9 cellular contexts compared by ENCODE assay signal in the genomic region with DNA sequence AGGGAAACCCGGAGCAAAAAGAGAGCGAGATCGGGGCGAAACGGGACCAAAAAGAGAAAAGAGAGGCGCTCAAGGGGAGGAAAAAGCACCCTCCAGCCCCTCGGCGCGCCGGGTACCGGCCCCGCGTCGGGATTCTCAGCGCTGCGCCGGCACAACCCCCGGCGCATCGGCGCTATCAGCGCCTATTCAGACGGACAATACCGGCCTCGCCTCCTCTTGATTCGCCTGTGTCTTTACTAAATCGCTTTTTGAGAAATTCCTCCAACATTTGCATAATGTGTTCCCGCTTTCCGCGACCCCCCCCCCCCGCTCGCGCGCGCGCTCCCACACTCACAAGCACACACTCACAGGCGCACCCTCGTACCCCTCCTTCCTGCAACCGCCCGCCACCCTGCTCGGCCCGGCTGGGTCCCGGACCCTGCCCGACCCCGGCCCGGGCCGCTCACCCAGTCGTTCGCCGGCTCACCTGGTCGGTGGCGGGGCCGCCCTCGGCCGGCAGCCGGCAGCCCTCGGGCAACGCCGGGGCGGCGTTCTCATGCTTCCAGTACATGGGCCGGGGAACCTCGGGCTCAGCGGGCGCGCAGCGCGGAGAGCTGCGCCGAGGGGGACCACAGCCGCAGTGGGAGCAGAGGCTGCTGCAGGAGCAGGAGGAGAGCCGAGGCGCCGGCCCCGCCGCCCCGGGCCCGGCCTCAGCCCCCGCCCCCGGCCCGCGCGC. TPM values are rescaled to one million over a fixed set of nuclear protein-coding genes. Genes with fewer than 3 reads are reported as not detected.
DNase-seq lines count a peak whose midpoint lies in the region; ATAC-seq, FAIRE-seq and TF ChIP-seq lines count a peak whose summit lies in the region.
"Had no signal": no experiment of that assay in that cellular context is flagged by ENCODE, and none has a peak within 500 bp of the region (broad histone marks: within the 10 kb centered on the region; RNA-seq: fewer than 3 reads in every experiment).

No MANE protein-coding gene starts in this region.

- peaks cover 0 to 9% (median 0%) of the 10 kb centered on the region in 3 donors for H3K4me1 ChIP-seq in pancreas

- H3K4me3 ChIP-seq in epithelial cell of proximal tubule (ENCODE audit: low read depth, low read length) (peak overlapping the region; percentile 6), pancreas (peak overlapping the region in 3 of 4 donors; percentile 7 to 41 (median 23))

- no peaks in the 10 kb centered on the region for H3K36me3 ChIP-seq in pancreas

- intact Hi-C loops in pancreas (cut with DNase I): no loop called here

- H3K27ac ChIP-seq in pancreas: no peak overlapping the region

- no peak for TF ChIP-seq CTCF in epithelial cell of proximal tubule (conservative IDR thresholded peaks at IDR 0.05; ENCODE audit: low read depth, low read length)
- TF ChIP-seq CTCF in pancreas (IDR thresholded peaks at IDR 0.05): no peak

- no peak for FAIRE-seq in pancreas (lab: Jason Lieb, UNC)

- peak; percentile 35 for DNase-seq in ELR (ENCODE audit: low read depth)
- DNase-seq in NCI-H2171 treated with DMSO at 0.1 percent for 48 hours (lab: John Stamatoyannopoulos, UW): peak; percentile 46
- no peak for DNase-seq in epithelial cell of proximal tubule (ENCODE audit: low read depth)
- DNase-seq in pancreas: peak in 2 of 6 donors; percentile 67 to 68
- no peak for DNase-seq in activated CD4-positive, CD25-positive, alpha-beta regulatory T cell (lab: John Stamatoyannopoulos, UW)

- H3K27me3 ChIP-seq in pancreas: peaks cover 0 to 35% (median 16%) of the 10 kb centered on the region in 4 donors

- ATAC-seq in pancreas (peak in 2 of 4 donors; percentile 38 to 55), HG03432 (IDR thresholded peaks at IDR 0.05; ENCODE audit: unreplicated experiment) (no peak), GM18909 (IDR thresholded peaks at IDR 0.05; ENCODE audit: poor library complexity, unreplicated experiment) (no peak), HG03280 (IDR thresholded peaks at IDR 0.05; ENCODE audit: unreplicated experiment) (no peak)

- H3K9me3 ChIP-seq in pancreas: no peaks in the 10 kb centered on the region

- WGBS in pancreas, 2 donors: 1 to 2% methylated on average over 74 to 83 of the region's 83 CpGs

RNA-seq across cellular contexts. Expression of a gene that starts 0.4 kb away (rescaled TPM):
- total RNA-seq in epithelial cell of proximal tubule (0.06 TPM in 1 of 2 replicates, not detected in the other), pancreas (1 to 10 TPM in 2 of 6 donors, under 1 TPM in 4; 0.22 to 1.2 (median 0.86) TPM)
- polyA plus RNA-seq in pancreas: 1 to 10 TPM; 1.5 to 1.7 TPM
- total RNA-seq: T-helper 1 cell treated with Interleukin-12 subunit alpha and Interleukin-12 subunit beta and Interleukin-4 antibody, amounts not matched to agents 30 ng/mL and 1 ng/mL, for 36 hours had no signal

RNA-seq across cellular contexts. Expression of a gene that starts 36.3 kb away (rescaled TPM):
- total RNA-seq in epithelial cell of proximal tubule (8.4 and 13.9 TPM in 2 replicates), pancreas (10 to 100 TPM in 1 of 6 donors, 1 to 10 TPM in 5; 5.0 to 10.5 (median 7.4) TPM)
- polyA plus RNA-seq in pancreas: 1 to 10 TPM; 1.7 to 4.9 TPM

RNA-seq across cellular contexts. Expression of a gene that starts 36.3 kb away (rescaled TPM):
- total RNA-seq in epithelial cell of proximal tubule (27.3 and 48.8 TPM in 2 replicates), pancreas (10 to 100 TPM; 13.0 to 22.9 (median 17.5) TPM)
- polyA plus RNA-seq in pancreas: 10 to 100 TPM; 15.1 to 27.8 TPM

Comparison
In these comparisons a context has a peak if more than half of its experiments do, and no peak if none do; other contexts are left out.
1. DNase-seq: peak in ELR (single experiment) and NCI-H2171 treated with DMSO at 0.1 percent for 48 hours (single experiment); none in epithelial cell of proximal tubule (single experiment) and activated CD4-positive, CD25-positive, alpha-beta regulatory T cell (0 of 4).